Comparison of ENCODE assay signal across 16 cellular contexts in genomic region chr1:167333114-167333513, GRCh38.
DNase-seq lines count a peak whose midpoint lies in the region; ATAC-seq, FAIRE-seq and TF ChIP-seq lines count a peak whose summit lies in the region.
"Had no signal": no experiment of that assay in that cellular context is flagged by ENCODE, and none has a peak within 500 bp of the region (broad histone marks: within the 10 kb centered on the region; RNA-seq: fewer than 3 reads in every experiment).

No MANE protein-coding gene starts in this region.

- no peak for DNase-seq in A549 (ENCODE audit: low read depth in 1 of 2, low spot score in 1 of 2)
- DNase-seq in GM12865 (ENCODE audit: low read depth): peak; percentile 43
- no peak for DNase-seq in memory B cell (ENCODE audit: low spot score in 2 of 2)
- DNase-seq in DMS114 treated with DMSO at 0.1 percent for 48 hours (lab: John Stamatoyannopoulos, UW; ENCODE audit: unreplicated experiment): no peak
- DNase-seq in activated CD4-positive, alpha-beta T cell treated with anti-CD3 and anti-CD28 coated beads for 36 hours: no peak
- DNase-seq in ACHN: no peak
- no peak for DNase-seq in activated T-helper 1 cell treated with anti-CD3 and anti-CD28 coated beads, Interleukin-12 subunit alpha, Interleukin-12 subunit beta, Interleukin-2, Interleukin-4 antibody, amounts not matched to agents 30 ng/mL and 10 ng/mL and 1 ng/mL, durations not matched to agents 14 hours and 24 hours and 36 hours (ENCODE audit: low spot score)
- DNase-seq: DND-41, NCI-H1105 treated with DMSO at 0.1 percent for 48 hours, NCI-H1694, SHP77 had no signal

- no peak for TF ChIP-seq POLR2A in A549 (IDR thresholded peaks at IDR 0.05; ENCODE audit: low read length)

- POLR2A ChIA-PET in A549 (lab: Yijun Ruan, JAX): no interaction called here
- POLR2A ChIA-PET in activated CD4-positive, alpha-beta T cell treated with anti-CD3 and anti-CD28 coated beads for 36 hours (lab: Charles Lee): no interaction called here

- peaks cover 11% of the 10 kb centered on the region; the same call in 2 of the 3 replicates for H3K9me3 ChIP-seq in A549
- H3K9me3 ChIP-seq in OCI-LY3 (ENCODE audit: insufficient read depth, low read length): no peaks in the 10 kb centered on the region

- no peaks in the 10 kb centered on the region for H4K20me1 ChIP-seq in OCI-LY3 (ENCODE audit: insufficient read depth, low read length)

- no peaks in the 10 kb centered on the region for H3K27me3 ChIP-seq in OCI-LY3 (ENCODE audit: low read depth, low read length)

- peaks cover 19% of the 10 kb centered on the region for H3K36me3 Mint-ChIP-seq in memory B cell
- peaks cover 32% of the 10 kb centered on the region for H3K36me3 Mint-ChIP-seq in activated CD4-positive, alpha-beta T cell treated with anti-CD3 and anti-CD28 coated beads for 36 hours (ENCODE audit: low read depth)
- H3K36me3 Mint-ChIP-seq in activated T-helper 1 cell treated with anti-CD3 and anti-CD28 coated beads, Interleukin-12 subunit alpha, Interleukin-12 subunit beta, Interleukin-2, Interleukin-4 antibody, amounts not matched to agents 30 ng/mL and 10 ng/mL and 1 ng/mL, durations not matched to agents 14 hours and 24 hours and 36 hours (ENCODE audit: low read depth): peaks cover 13% of the 10 kb centered on the region

- peaks cover 39% of the 10 kb centered on the region for H3K79me2 ChIP-seq in OCI-LY3 (ENCODE audit: low read length)

- in situ Hi-C loops in ACHN (cut with HindIII; ENCODE audit: low pct_ligation_motif_present, low pct_unique_long_range_greater_than_20kb, low sequenced_read_pairs): no loop called here

- WGBS in A549 (ENCODE audit: missing lambda C conversion rate): 93% methylated on average over 2 of the region's 2 CpGs

- peak overlapping the region; percentile 23; the same call in 1 of the 2 replicates for H3K9ac ChIP-seq in OCI-LY3 (ENCODE audit: low read length)
- H3K9ac ChIP-seq: GM23248 had no signal

- FAIRE-seq in A549 (lab: Jason Lieb, UNC): no peak
- FAIRE-seq: HTR-8/SVneo had no signal

- H3K27ac ChIP-seq in A549 (no peak overlapping the region), OCI-LY3 (ENCODE audit: low read length) (peak overlapping the region; percentile 96)
- H3K27ac ChIP-seq: C4-2B, GM23248, SK-N-MC had no signal

- peak overlapping the region; percentile 71 for H3K27ac Mint-ChIP-seq in memory B cell
- no peak overlapping the region for H3K27ac Mint-ChIP-seq in activated CD4-positive, alpha-beta T cell treated with anti-CD3 and anti-CD28 coated beads for 36 hours
- H3K27ac Mint-ChIP-seq in activated T-helper 1 cell treated with anti-CD3 and anti-CD28 coated beads, Interleukin-12 subunit alpha, Interleukin-12 subunit beta, Interleukin-2, Interleukin-4 antibody, amounts not matched to agents 30 ng/mL and 10 ng/mL and 1 ng/mL, durations not matched to agents 14 hours and 24 hours and 36 hours: no peak overlapping the region

- peaks cover 42% of the 10 kb centered on the region for H3K4me1 Mint-ChIP-seq in memory B cell
- H3K4me1 Mint-ChIP-seq in activated CD4-positive, alpha-beta T cell treated with anti-CD3 and anti-CD28 coated beads for 36 hours: peaks cover 37% of the 10 kb centered on the region
- H3K4me1 Mint-ChIP-seq in activated T-helper 1 cell treated with anti-CD3 and anti-CD28 coated beads, Interleukin-12 subunit alpha, Interleukin-12 subunit beta, Interleukin-2, Interleukin-4 antibody, amounts not matched to agents 30 ng/mL and 10 ng/mL and 1 ng/mL, durations not matched to agents 14 hours and 24 hours and 36 hours (ENCODE audit: low read depth): peaks cover 29% of the 10 kb centered on the region

- CTCF ChIA-PET in A549 (lab: Yijun Ruan, JAX): interaction anchor here (1.0 kb wide), 1 partner anchor 10 kb away, joined by 4 read pairs; no protein-coding TSS in a partner anchor
- CTCF ChIA-PET in activated CD4-positive, alpha-beta T cell treated with anti-CD3 and anti-CD28 coated beads for 36 hours (lab: Charles Lee): interaction anchor here (1.0 kb wide), 1 partner anchor 65 kb away, joined by 4 read pairs; no protein-coding TSS in a partner anchor

- peaks cover 1% of the 10 kb centered on the region for H3K9me3 Mint-ChIP-seq in memory B cell
- H3K9me3 Mint-ChIP-seq in activated CD4-positive, alpha-beta T cell treated with anti-CD3 and anti-CD28 coated beads for 36 hours (ENCODE audit: low read depth): peaks cover 12% of the 10 kb centered on the region
- no peaks in the 10 kb centered on the region for H3K9me3 Mint-ChIP-seq in activated T-helper 1 cell treated with anti-CD3 and anti-CD28 coated beads, Interleukin-12 subunit alpha, Interleukin-12 subunit beta, Interleukin-2, Interleukin-4 antibody, amounts not matched to agents 30 ng/mL and 10 ng/mL and 1 ng/mL, durations not matched to agents 14 hours and 24 hours and 36 hours

- TF ChIP-seq CTCF in A549 (IDR thresholded peaks at IDR 0.05) (no peak), GM12865 (IDR thresholded peaks at IDR 0.05; ENCODE audit: insufficient read depth, low read depth, low read length, missing control alignments) (no peak), OCI-LY3 (IDR thresholded peaks at IDR 0.05; ENCODE audit: low read depth, low read length) (no peak)

- peaks cover 35% of the 10 kb centered on the region for H3K4me1 ChIP-seq in A549
- H3K4me1 ChIP-seq in OCI-LY3 (ENCODE audit: low read length): peaks cover 55% of the 10 kb centered on the region

- H3K4me2 ChIP-seq in A549 (peak overlapping the region; percentile 63; the same call in 2 of the 3 replicates), OCI-LY3 (ENCODE audit: low read length) (peak overlapping the region; percentile 83)

- H3K4me3 ChIP-seq in A549 (no peak overlapping the region), GM12865 (ENCODE audit: low read depth, low read length) (no peak overlapping the region), OCI-LY3 (ENCODE audit: low read length) (peak overlapping the region; percentile 67)
- H3K4me3 ChIP-seq: GM23248, SK-N-MC had no signal

- TF ChIP-seq EP300 in A549 (IDR thresholded peaks at IDR 0.05): no peak

- H2AFZ ChIP-seq in OCI-LY3 (ENCODE audit: low read depth, low read length): no peak overlapping the region
- H2AFZ ChIP-seq: GM23248 had no signal

- intact Hi-C loops in activated CD4-positive, alpha-beta T cell treated with anti-CD3 and anti-CD28 coated beads for 36 hours (cut with DNase I, micrococcal nuclease): no loop called here
- intact Hi-C loops in activated T-helper 1 cell treated with anti-CD3 and anti-CD28 coated beads, Interleukin-12 subunit alpha, Interleukin-12 subunit beta, Interleukin-2, Interleukin-4 antibody, amounts not matched to agents 30 ng/mL and 10 ng/mL and 1 ng/mL, durations not matched to agents 14 hours and 24 hours and 36 hours (cut with micrococcal nuclease): no loop called here

- TF ChIP-seq RAD21 in A549 (conservative IDR thresholded peaks at IDR 0.05 in 1 of 2, IDR thresholded peaks at IDR 0.05 in 1 of 2): no peak

- H3K36me3 ChIP-seq in OCI-LY3 (replicated peaks; ENCODE audit: low read depth, low read length): peaks cover 24% of the 10 kb centered on the region

- ATAC-seq in A549: no peak
- ATAC-seq in memory B cell (ENCODE audit: low read depth): peak; percentile 7
- ATAC-seq in activated CD4-positive, alpha-beta T cell treated with anti-CD3 and anti-CD28 coated beads for 36 hours: no peak

- peak overlapping the region; percentile 39 for H3K4me3 Mint-ChIP-seq in memory B cell
- H3K4me3 Mint-ChIP-seq in activated CD4-positive, alpha-beta T cell treated with anti-CD3 and anti-CD28 coated beads for 36 hours: no peak overlapping the region
- H3K4me3 Mint-ChIP-seq in activated T-helper 1 cell treated with anti-CD3 and anti-CD28 coated beads, Interleukin-12 subunit alpha, Interleukin-12 subunit beta, Interleukin-2, Interleukin-4 antibody, amounts not matched to agents 30 ng/mL and 10 ng/mL and 1 ng/mL, durations not matched to agents 14 hours and 24 hours and 36 hours: no peak overlapping the region

- no peaks in the 10 kb centered on the region for H3K27me3 Mint-ChIP-seq in memory B cell
- no peaks in the 10 kb centered on the region for H3K27me3 Mint-ChIP-seq in activated CD4-positive, alpha-beta T cell treated with anti-CD3 and anti-CD28 coated beads for 36 hours
- H3K27me3 Mint-ChIP-seq in activated T-helper 1 cell treated with anti-CD3 and anti-CD28 coated beads, Interleukin-12 subunit alpha, Interleukin-12 subunit beta, Interleukin-2, Interleukin-4 antibody, amounts not matched to agents 30 ng/mL and 10 ng/mL and 1 ng/mL, durations not matched to agents 14 hours and 24 hours and 36 hours (ENCODE audit: insufficient read depth): no peaks in the 10 kb centered on the region

TF ChIP-seq in A549, 52 proteins besides CTCF, POLR2A, EP300 and RAD21:
- TF ChIP-seq RCOR1 (IDR thresholded peaks at IDR 0.05; ENCODE audit: low read depth, low read length) (no peak), PHF8 (IDR thresholded peaks at IDR 0.05; ENCODE audit: borderline replicate concordance, low read depth) (no peak), ZSCAN20 (CRISPR knock-in tag; IDR thresholded peaks at IDR 0.05) (no peak), ATOH8 (CRISPR knock-in tag; IDR thresholded peaks at IDR 0.05; ENCODE audit: low read depth) (no peak)
